In the genomic region with DNA sequence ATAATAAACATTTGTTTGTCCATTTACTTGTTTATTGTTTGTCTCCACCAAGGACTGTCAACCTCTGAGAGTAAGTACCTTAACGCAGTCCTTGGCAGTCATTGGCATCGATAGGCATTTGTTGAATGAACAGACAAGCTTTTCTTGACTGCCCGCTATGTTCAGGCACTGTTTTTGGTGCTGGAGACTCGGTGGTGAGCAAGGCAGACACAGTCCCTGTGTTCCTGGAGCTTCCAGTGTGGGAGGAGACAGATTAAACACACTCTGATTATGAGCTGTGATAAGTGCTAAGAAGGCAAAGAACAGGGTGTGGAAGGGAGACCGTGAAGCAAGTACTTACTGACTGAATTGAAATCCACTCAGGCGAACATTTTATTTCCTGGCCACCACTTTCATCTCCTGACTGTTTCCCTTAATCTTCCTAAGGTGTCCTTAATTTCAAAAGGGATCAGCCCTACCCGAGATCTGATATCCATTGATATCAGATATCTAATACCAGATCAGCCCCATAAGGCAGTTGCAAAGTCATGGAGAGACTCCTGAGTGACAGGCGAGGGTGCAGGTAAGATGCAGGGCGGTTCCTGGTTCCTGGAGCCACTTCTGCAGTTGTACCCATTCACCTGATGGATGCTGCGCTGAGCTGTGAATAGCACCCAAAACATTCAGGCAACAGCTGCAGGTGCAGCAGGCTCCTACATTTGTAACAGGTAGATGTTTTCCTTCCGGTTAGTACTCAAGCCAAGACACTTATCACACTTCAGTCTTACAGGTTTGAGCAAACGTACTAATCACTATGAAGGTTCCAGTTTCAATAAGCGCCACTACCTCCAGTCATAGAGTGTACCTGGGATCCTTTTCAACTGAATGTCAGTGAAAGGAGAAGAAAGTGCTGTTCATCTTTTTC, we compare ENCODE assay signal across 8 cellular contexts. TPM values are rescaled to one million over a fixed set of nuclear protein-coding genes. Genes with fewer than 3 reads are reported as not detected.
DNase-seq lines count a peak whose midpoint lies in the region; ATAC-seq and TF ChIP-seq lines count a peak whose summit lies in the region.

No MANE protein-coding gene starts in this region.

- no peaks in the 10 kb centered on the region for H4K20me1 ChIP-seq in OCI-LY1 (ENCODE audit: insufficient read depth, low read length)

- intact Hi-C loops in left cardiac atrium (cut with DNase I) (no loop called here), sciatic nerve (cut with DNase I) (no loop called here)

- H3K4me1 ChIP-seq in cardiac muscle cell (ENCODE audit: low read depth) (peaks cover 11% of the 10 kb centered on the region), OCI-LY1 (ENCODE audit: insufficient read depth, low read length, severe bottlenecking) (peaks cover 22% of the 10 kb centered on the region), muscle layer of colon (ENCODE audit: insufficient read depth, low read length) (peaks cover 18% of the 10 kb centered on the region)

- no peak overlapping the region for H2AFZ ChIP-seq in OCI-LY1 (ENCODE audit: low read length)

- no peak for TF ChIP-seq CTCF in cardiac muscle cell (IDR thresholded peaks at IDR 0.05; ENCODE audit: low read depth, low read length)
- TF ChIP-seq CTCF in OCI-LY1 (IDR thresholded peaks at IDR 0.05; ENCODE audit: low read length): no peak

- H3K79me2 ChIP-seq in OCI-LY1 (ENCODE audit: insufficient read depth, low read length): peaks cover 29% of the 10 kb centered on the region

- H3K36me3 ChIP-seq in cardiac muscle cell (no peaks in the 10 kb centered on the region), OCI-LY1 (ENCODE audit: insufficient read depth, low read length) (peaks cover under 1% of the 10 kb centered on the region; the same call in 1 of the 2 replicates), muscle layer of colon (ENCODE audit: insufficient read depth, low read length) (no peaks in the 10 kb centered on the region)

- peak overlapping the region; percentile 99 for H3K4me2 ChIP-seq in OCI-LY1 (ENCODE audit: low read length)

- no peaks in the 10 kb centered on the region for H3F3A ChIP-seq in OCI-LY1 (ENCODE audit: insufficient read depth, low read length)

- H3K4me3 ChIP-seq in cardiac muscle cell (peak overlapping the region; percentile 98), OCI-LY1 (ENCODE audit: low read depth, low read length, poor library complexity, severe bottlenecking) (peak overlapping the region; percentile 99), muscle layer of colon (ENCODE audit: low read depth in 1 of 2, low read length in 2 of 2) (peak overlapping the region in 1 of 2 donors; percentile 76)

- H3K27me3 ChIP-seq in cardiac muscle cell: no peaks in the 10 kb centered on the region
- no peaks in the 10 kb centered on the region for H3K27me3 ChIP-seq in OCI-LY1 (ENCODE audit: insufficient read depth, low read length)
- no peaks in the 10 kb centered on the region for H3K27me3 ChIP-seq in muscle layer of colon (ENCODE audit: control insufficient read depth in 1 of 2, insufficient read depth in 2 of 2, low read length in 2 of 2)

- H3K9me3 ChIP-seq in cardiac muscle cell (ENCODE audit: low read depth) (no peaks in the 10 kb centered on the region), OCI-LY1 (ENCODE audit: low read length) (no peaks in the 10 kb centered on the region), muscle layer of colon (ENCODE audit: low read length) (no peaks in the 10 kb centered on the region)

- no peaks in the 10 kb centered on the region for H3K9me2 ChIP-seq in OCI-LY1 (ENCODE audit: low read depth, low read length)

- ATAC-seq in left cardiac atrium (no peak), sciatic nerve (no peak), HG02642 (IDR thresholded peaks at IDR 0.05; ENCODE audit: poor library complexity, unreplicated experiment) (no peak)

- H3K27ac ChIP-seq in cardiac muscle cell (peak overlapping the region; percentile 34), OCI-LY1 (ENCODE audit: low read depth, low read length, poor library complexity, severe bottlenecking) (peak overlapping the region; percentile 20), caudate nucleus (ENCODE audit: low read depth, low read length) (peak overlapping the region; percentile 22), muscle layer of colon (ENCODE audit: low read depth, low read length) (no peak overlapping the region)

- H3K9ac ChIP-seq in OCI-LY1 (ENCODE audit: low read length): peak overlapping the region; percentile 99
- H3K9ac ChIP-seq in muscle layer of colon (ENCODE audit: low read length): peak overlapping the region; percentile 76

- DNase-seq in cardiac muscle cell (ENCODE audit: low read depth in 1 of 2, low spot score in 1 of 2): peak in 1 of 2 donors; percentile 12
- DNase-seq in left cardiac atrium: no peak
- DNase-seq in caudate nucleus (lab: John Stamatoyannopoulos, UW): peak in 6 of 61 donors; percentile 2 to 21 (median 10)
- no peak for DNase-seq in sciatic nerve (ENCODE audit: low spot score)
- DNase-seq in SHP77 (lab: John Stamatoyannopoulos, UW): no peak

RNA-seq across cellular contexts. Expression of gene ATP6V0A2, which starts 1.5 kb away (rescaled TPM):
- total RNA-seq in cardiac muscle cell: 24.1 and 31.7 TPM in 2 replicates
- polyA plus RNA-seq in cardiac muscle cell: 16.4 and 28.0 TPM in 2 replicates
- 10 to 100 TPM; 14.6 to 20.5 TPM for total RNA-seq in left cardiac atrium
- total RNA-seq in sciatic nerve: 28.8 TPM

RNA-seq across cellular contexts. Expression of gene TCTN2, which starts 42.7 kb away (rescaled TPM):
- 5.8 and 7.5 TPM in 2 replicates for total RNA-seq in cardiac muscle cell
- polyA plus RNA-seq in cardiac muscle cell: 4.3 and 5.0 TPM in 2 replicates
- total RNA-seq in left cardiac atrium: 1 to 10 TPM; 3.7 to 4.8 TPM
- 14.0 TPM for total RNA-seq in sciatic nerve

RNA-seq across cellular contexts. Expression of gene DNAH10, which starts 48.5 kb away (rescaled TPM):
- 0.77 and 1.1 TPM in 2 replicates for total RNA-seq in cardiac muscle cell
- 1.0 and 3.0 TPM in 2 replicates for polyA plus RNA-seq in cardiac muscle cell
- under 1 TPM; 0.03 to 0.29 TPM for total RNA-seq in left cardiac atrium
- total RNA-seq in sciatic nerve: 0.76 TPM
